ENCODE assay signal across 16 cellular contexts in genomic region chr12:118778077-118778476, GRCh38.
DNase-seq lines count a peak whose midpoint lies in the region; ATAC-seq and TF ChIP-seq lines count a peak whose summit lies in the region.
"Had no signal": no experiment of that assay in that cellular context is flagged by ENCODE, and none has a peak within 500 bp of the region (broad histone marks: within the 10 kb centered on the region; RNA-seq: fewer than 3 reads in every experiment).

No MANE protein-coding gene starts in this region.

- H3K4me1 ChIP-seq in right atrium auricular region (no peaks in the 10 kb centered on the region), foreskin keratinocyte (no peaks in the 10 kb centered on the region)
- H3K4me1 ChIP-seq: A549; BLaER1 treated with 17β-estradiol and CSF1 and Interleukin-3, amounts not matched to agents 10 nM and 100 nM; Caco-2 had no signal

- peaks cover 0 to 6% of the 10 kb centered on the region in 2 donors for H3K9me3 ChIP-seq in right atrium auricular region
- H3K9me3 ChIP-seq: A549; BLaER1 treated with 17β-estradiol and CSF1 and Interleukin-3, amounts not matched to agents 10 nM and 100 nM; Caco-2 had no signal

- ATAC-seq in Right ventricle myocardium inferior (peak; percentile 82), left ventricle myocardium superior (peak; percentile 84), foreskin keratinocyte (no peak)
- ATAC-seq: A549; CD8-positive, alpha-beta T cell had no signal

- DNase-seq in Right ventricle myocardium inferior (ENCODE audit: missing footprints), result no peak
- no peak for DNase-seq in cardiac septum (ENCODE audit: low spot score)
- no peak for DNase-seq in left ventricle myocardium superior
- DNase-seq in right atrium auricular region (ENCODE audit: low spot score), result no peak
- DNase-seq in foreskin keratinocyte, result no peak
- DNase-seq: AML-193; Caco-2; Calu3; CD4-positive, alpha-beta T cell; CD8-positive, alpha-beta T cell; DMS79 treated with DMSO at 0.1 percent for 48 hours; GF-D8 had no signal

- H3K4me3 ChIP-seq in right atrium auricular region, result no peak overlapping the region
- H3K4me3 ChIP-seq: A549; BLaER1 treated with 17β-estradiol and CSF1 and Interleukin-3, amounts not matched to agents 10 nM and 100 nM had no signal

- intact Hi-C loops in Right ventricle myocardium inferior (cut with DNase I) (no loop called here), cardiac septum (cut with DNase I) (no loop called here), left ventricle myocardium superior (cut with micrococcal nuclease) (no loop called here)

- TF ChIP-seq CTCF in right atrium auricular region (IDR thresholded peaks at IDR 0.05) (no peak), foreskin keratinocyte (conservative IDR thresholded peaks at IDR 0.05) (no peak)

- no peaks in the 10 kb centered on the region for H3K36me3 ChIP-seq in right atrium auricular region
- H3K36me3 ChIP-seq: BLaER1 treated with 17β-estradiol and CSF1 and Interleukin-3, amounts not matched to agents 10 nM and 100 nM had no signal

- H3K27ac ChIP-seq in right atrium auricular region (no peak overlapping the region), foreskin keratinocyte (no peak overlapping the region)
- H3K27ac ChIP-seq: 22Rv1; A549; BLaER1 treated with 17β-estradiol and CSF1 and Interleukin-3, amounts not matched to agents 10 nM and 100 nM; C4-2B had no signal

- no peaks in the 10 kb centered on the region for H3K27me3 ChIP-seq in right atrium auricular region
- H3K27me3 ChIP-seq in foreskin keratinocyte, result no peaks in the 10 kb centered on the region
- H3K27me3 ChIP-seq: BLaER1 treated with 17β-estradiol and CSF1 and Interleukin-3, amounts not matched to agents 10 nM and 100 nM had no signal
